ENCODE assay signal across 13 cellular contexts in the genomic region with DNA sequence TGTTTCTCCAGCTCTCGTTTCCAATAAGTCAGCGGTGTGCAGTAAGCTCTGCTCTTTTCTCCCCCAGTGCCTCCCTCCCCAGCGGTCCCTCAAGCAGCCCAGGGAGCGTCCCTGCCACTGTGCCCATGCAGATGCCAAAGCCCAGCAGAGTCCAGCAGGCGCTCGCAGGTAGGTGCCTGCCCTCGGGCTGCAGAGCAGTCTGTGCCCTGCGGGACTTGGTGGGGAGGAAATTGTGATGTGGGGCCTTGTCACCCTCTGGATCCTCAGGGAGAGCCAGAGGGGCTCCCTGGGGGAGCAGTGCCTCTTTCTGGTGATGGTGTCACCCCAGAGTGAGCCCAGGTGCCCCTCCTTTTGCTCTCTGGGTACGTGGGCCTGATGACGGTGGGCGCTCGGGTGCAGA. TPM values are rescaled to one million over a fixed set of nuclear protein-coding genes. Genes with fewer than 3 reads are reported as not detected.
"Had no signal": no experiment of that assay in that cellular context is flagged by ENCODE, and none has a peak within 500 bp of the region (broad histone marks: within the 10 kb centered on the region; RNA-seq: fewer than 3 reads in every experiment).

No MANE protein-coding gene starts in this region.

RNA-seq across cellular contexts. Expression of a gene that starts 42.0 kb away (rescaled TPM):
- total RNA-seq: activated CD4-positive, alpha-beta memory T cell treated with anti-CD3 and anti-CD28 coated beads for 36 hours; activated CD4-positive, alpha-beta T cell treated with anti-CD3 and anti-CD28 coated beads for 36 hours; activated CD8-positive, alpha-beta memory T cell treated with anti-CD3 and anti-CD28 coated beads for 36 hours; activated CD8-positive, alpha-beta T cell treated with anti-CD3 and anti-CD28 coated beads for 36 hours; activated naive CD4-positive, alpha-beta T cell treated with anti-CD3 and anti-CD28 coated beads for 36 hours; activated naive CD8-positive, alpha-beta T cell treated with anti-CD3 and anti-CD28 coated beads, Interleukin-2, amount 10 ng/mL, durations not matched to agents 7 days and 5 days; activated T-cell treated with anti-CD3 and anti-CD28 coated beads, Interleukin-2, amount 50 U/mL, for 4 hours; activated T-cell treated with anti-CD3 and anti-CD28 coated beads, Interleukin-2, amount 50 U/mL, for 72 hours; activated T-helper 1 cell treated with anti-CD3 and anti-CD28 coated beads, Interleukin-12 subunit alpha, Interleukin-12 subunit beta, Interleukin-2, Interleukin-4 antibody, amounts not matched to agents 30 ng/mL and 10 ng/mL and 1 ng/mL, durations not matched to agents 14 hours and 24 hours and 36 hours; activated T-helper 17 cell treated with anti-CD3 and anti-CD28 coated beads, Interleukin-2, amount 50 U/mL, for 72 hours; ascending aorta; bronchial epithelial cell; cardiac muscle cell had no signal
